ENCODE assay signal across 2 cellular contexts in genomic region chr9:89711866-89712265, GRCh38.
TF ChIP-seq lines count a peak whose summit lies in the region.

No MANE protein-coding gene starts in this region.

TF ChIP-seq in HEK293, 187 proteins besides CTCF, POLR2A, EP300 and RAD21 (continued from another document):
- TF ChIP-seq EGR2 (tag by site-specific recombination; IDR thresholded peaks at IDR 0.05; ENCODE audit: low read depth), result peak; percentile 65; the same call in 1 of the 2 replicates
- peak; percentile 67 for TF ChIP-seq ZFHX2 (tag by site-specific recombination; conservative IDR thresholded peaks at IDR 0.05)
- TF ChIP-seq ZBTB11 (tag by site-specific recombination; conservative IDR thresholded peaks at IDR 0.05; ENCODE audit: low read depth), result no peak
TF ChIP-seq in HEK293: peak in this region for 2.

TF ChIP-seq in H1, 55 proteins besides CTCF, POLR2A, EP300 and RAD21 (continued from another document):
- TF ChIP-seq TAF7 (optimal IDR thresholded peaks at IDR 0.05; ENCODE audit: borderline replicate concordance, low read depth, low read length) (no peak), SAP30 (IDR thresholded peaks at IDR 0.05; ENCODE audit: insufficient read depth, insufficient replicate concordance, low read length) (no peak), CHD2 (IDR thresholded peaks at IDR 0.05; ENCODE audit: low read length) (no peak), CTBP2 (IDR thresholded peaks at IDR 0.05; ENCODE audit: borderline replicate concordance, insufficient read depth, insufficient read length, low read length) (no peak), ATF3 (IDR thresholded peaks at IDR 0.05; ENCODE audit: insufficient read depth, low read depth, low read length) (no peak), BRCA1 (IDR thresholded peaks at IDR 0.05; ENCODE audit: low read depth, low read length) (no peak), RXRA (IDR thresholded peaks at IDR 0.05; ENCODE audit: insufficient read depth, low read depth, low read length) (no peak), TCF12 (IDR thresholded peaks at IDR 0.05; ENCODE audit: low read depth, low read length) (no peak)
TF ChIP-seq in H1: peak in this region for 0.
